ENCODE assay signal across 14 cellular contexts in the genomic region with DNA sequence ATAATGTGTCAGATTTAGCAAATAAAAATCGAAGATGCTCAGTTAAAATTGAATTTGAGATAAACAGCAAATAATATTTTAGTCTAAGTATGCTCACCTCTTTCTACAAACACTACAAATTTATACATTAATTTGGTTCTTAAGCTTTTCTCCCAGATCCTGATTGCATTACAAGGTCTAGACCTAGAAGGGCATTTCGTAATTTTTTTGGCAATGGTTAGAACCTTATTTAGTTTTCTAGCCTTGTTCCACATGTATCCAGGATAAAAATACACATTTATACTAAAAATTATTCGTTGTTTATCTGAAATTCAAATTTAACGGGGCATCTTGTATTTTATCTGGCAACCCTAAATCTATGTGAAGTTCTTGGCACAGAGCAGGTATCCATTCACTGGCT. TPM values are rescaled to one million over a fixed set of nuclear protein-coding genes. Genes with fewer than 3 reads are reported as not detected.
DNase-seq lines count a peak whose midpoint lies in the region; ATAC-seq and TF ChIP-seq lines count a peak whose summit lies in the region.
"Had no signal": no experiment of that assay in that cellular context is flagged by ENCODE, and none has a peak within 500 bp of the region (broad histone marks: within the 10 kb centered on the region; RNA-seq: fewer than 3 reads in every experiment).

No MANE protein-coding gene starts in this region.

- H3K9me3 ChIP-seq in AG04450 (ENCODE audit: control insufficient read depth, insufficient read depth, low read length): no peaks in the 10 kb centered on the region

- H3K9me3 Mint-ChIP-seq in activated CD8-positive, alpha-beta T cell treated with anti-CD3 and anti-CD28 coated beads, Interleukin-2, amount 10 ng/mL, durations not matched to agents 7 days and 5 days (ENCODE audit: insufficient read depth): no peaks in the 10 kb centered on the region
- H3K9me3 Mint-ChIP-seq: CD4-positive, CD25-positive, alpha-beta regulatory T cell had no signal

- H3K4me3 Mint-ChIP-seq in activated CD8-positive, alpha-beta T cell treated with anti-CD3 and anti-CD28 coated beads, Interleukin-2, amount 10 ng/mL, durations not matched to agents 7 days and 5 days: no peak overlapping the region
- H3K4me3 Mint-ChIP-seq: H9 had no signal

- CTCF ChIA-PET in AG04450 (lab: Charles Lee): no interaction called here
- CTCF ChIA-PET in activated CD8-positive, alpha-beta T cell treated with anti-CD3 and anti-CD28 coated beads, Interleukin-2, amount 10 ng/mL, durations not matched to agents 7 days and 5 days (lab: Charles Lee): no interaction called here

- peaks cover 7% of the 10 kb centered on the region for H3K27me3 Mint-ChIP-seq in activated CD8-positive, alpha-beta T cell treated with anti-CD3 and anti-CD28 coated beads, Interleukin-2, amount 10 ng/mL, durations not matched to agents 7 days and 5 days (ENCODE audit: low read depth)

- DNase-seq in AG04450 (ENCODE audit: low read depth, low spot score) (no peak), NCI-H460 (ENCODE audit: extremely low read depth, low read depth) (peak; percentile 7), choroid plexus epithelial cell (ENCODE audit: low read depth) (peak; percentile 23), iris pigment epithelial cell (ENCODE audit: low read depth) (peak; percentile 11), T-helper 2 cell (no peak), NCI-H1930 (lab: John Stamatoyannopoulos, UW) (no peak), cortex of kidney (lab: John Stamatoyannopoulos, UW) (no peak)
- no peak for DNase-seq in activated CD8-positive, alpha-beta T cell treated with anti-CD3 and anti-CD28 coated beads, Interleukin-2, amount 10 ng/mL, durations not matched to agents 7 days and 5 days
- DNase-seq: CD4-positive, CD25-positive, alpha-beta regulatory T cell; H9; Kasumi-1; NCI-H187 treated with DMSO at 0.1 percent for 48 hours; NCI-H510A treated with DMSO at 0.1 percent for 48 hours; SIG-M5 had no signal

- peaks cover 11% of the 10 kb centered on the region for H3K4me1 Mint-ChIP-seq in activated CD8-positive, alpha-beta T cell treated with anti-CD3 and anti-CD28 coated beads, Interleukin-2, amount 10 ng/mL, durations not matched to agents 7 days and 5 days (ENCODE audit: low read depth)

- H3K36me3 Mint-ChIP-seq in activated CD8-positive, alpha-beta T cell treated with anti-CD3 and anti-CD28 coated beads, Interleukin-2, amount 10 ng/mL, durations not matched to agents 7 days and 5 days (ENCODE audit: low read depth): no peaks in the 10 kb centered on the region
- H3K36me3 Mint-ChIP-seq: CD4-positive, CD25-positive, alpha-beta regulatory T cell had no signal

- POLR2A ChIA-PET in AG04450 (lab: Yijun Ruan, JAX): no interaction called here
- POLR2A ChIA-PET in activated CD8-positive, alpha-beta T cell treated with anti-CD3 and anti-CD28 coated beads, Interleukin-2, amount 10 ng/mL, durations not matched to agents 7 days and 5 days (lab: Charles Lee): no interaction called here

- ATAC-seq in activated CD8-positive, alpha-beta T cell treated with anti-CD3 and anti-CD28 coated beads, Interleukin-2, amount 10 ng/mL, durations not matched to agents 7 days and 5 days: no peak

- H3K27ac ChIP-seq in AG04450 (ENCODE audit: low read depth, low read length): peak overlapping the region; percentile 75

- TF ChIP-seq CTCF in AG04450 (IDR thresholded peaks at IDR 0.05; ENCODE audit: low read depth, low read length): no peak
- no peak for TF ChIP-seq CTCF in choroid plexus epithelial cell (conservative IDR thresholded peaks at IDR 0.05; ENCODE audit: low read depth, low read length)

- no peak overlapping the region for H3K27ac Mint-ChIP-seq in activated CD8-positive, alpha-beta T cell treated with anti-CD3 and anti-CD28 coated beads, Interleukin-2, amount 10 ng/mL, durations not matched to agents 7 days and 5 days
- H3K27ac Mint-ChIP-seq: CD4-positive, CD25-positive, alpha-beta regulatory T cell; H9 had no signal

- no peaks in the 10 kb centered on the region for H3K27me3 ChIP-seq in AG04450 (ENCODE audit: control insufficient read depth, insufficient read depth, low read length)

- H3K4me3 ChIP-seq in AG04450 (ENCODE audit: low read depth, low read length) (no peak overlapping the region), choroid plexus epithelial cell (ENCODE audit: low read depth, low read length) (no peak overlapping the region)

RNA-seq across cellular contexts. Expression of a gene that starts 2.5 kb away (rescaled TPM):
- polyA plus RNA-seq in AG04450 (2011; rRNA removed): 9.6 and 13.3 TPM in 2 replicates
- 21.4 and 23.6 TPM in 2 replicates for polyA minus RNA-seq in AG04450 (2011; rRNA and poly(A)+ RNA removed)
- 4.6 and 6.3 TPM in 2 replicates for total RNA-seq in NCI-H460 (2014; rRNA removed; shearing (Covaris generic))
- polyA plus RNA-seq in NCI-H460 (2014; cell fraction: nucleus; rRNA removed): 0.73 and 1.3 TPM in 2 replicates
- 1 to 10 TPM in 1 of 2 experiments, under 1 TPM in 1; 0.83 to 1.0 TPM for total RNA-seq in activated CD8-positive, alpha-beta T cell treated with anti-CD3 and anti-CD28 coated beads, Interleukin-2, amount 10 ng/mL, durations not matched to agents 7 days and 5 days

Comparison
In these comparisons a context has a peak if more than half of its experiments do, and no peak if none do; other contexts are left out.
1. DNase-seq: peak in NCI-H460 (single experiment), choroid plexus epithelial cell (single experiment) and iris pigment epithelial cell (single experiment); none in AG04450 (single experiment), T-helper 2 cell (0 of 5), NCI-H1930 (0 of 2), activated CD8-positive, alpha-beta T cell treated with anti-CD3 and anti-CD28 coated beads, Interleukin-2, amount 10 ng/mL, durations not matched to agents 7 days and 5 days (single experiment) and cortex of kidney (single experiment).